Comparison of ENCODE assay signal across 31 cellular contexts in genomic region chr10:31466313-31466712, GRCh38.
"Had no signal": no experiment of that assay in that cellular context is flagged by ENCODE, and none has a peak within 500 bp of the region (broad histone marks: within the 10 kb centered on the region; RNA-seq: fewer than 3 reads in every experiment).

No MANE protein-coding gene starts in this region.

- H3K27me3 Mint-ChIP-seq: activated B cell treated with CpG ODN at 0.5 μM for 24 hours; activated CD8-positive, alpha-beta T cell treated with anti-CD3 and anti-CD28 coated beads for 36 hours; activated T-helper 17 cell treated with anti-CD3 and anti-CD28 coated beads, Interleukin-2, amount 50 U/mL, for 72 hours; memory B cell; naive thymus-derived CD8-positive, alpha-beta T cell; stimulated activated memory B cell treated with anti-CD40 and anti-IgM and Interleukin-4, amounts not matched to agents 10 μg/mL and 1 μg/mL and 100 μg/mL, for 72 hours; T-helper 17 cell had no signal

- H3K27ac Mint-ChIP-seq: activated B cell treated with CpG ODN at 0.5 μM for 24 hours; activated CD8-positive, alpha-beta T cell treated with anti-CD3 and anti-CD28 coated beads for 36 hours; activated T-helper 17 cell treated with anti-CD3 and anti-CD28 coated beads, Interleukin-2, amount 50 U/mL, for 72 hours; endodermal cell; memory B cell; naive thymus-derived CD8-positive, alpha-beta T cell; stimulated activated memory B cell treated with anti-CD40 and anti-IgM and Interleukin-4, amounts not matched to agents 10 μg/mL and 1 μg/mL and 100 μg/mL, for 72 hours; T-helper 17 cell had no signal

- H3K4me3 ChIP-seq: esophagus squamous epithelium, ovary, prostate gland, sigmoid colon, smooth muscle cell, stomach, thyroid gland, upper lobe of left lung had no signal

- H3K36me3 ChIP-seq: ovary, prostate gland had no signal

- H3K4me3 Mint-ChIP-seq: activated B cell treated with CpG ODN at 0.5 μM for 24 hours; activated CD8-positive, alpha-beta T cell treated with anti-CD3 and anti-CD28 coated beads for 36 hours; activated T-cell treated with anti-CD3 and anti-CD28 coated beads, Interleukin-2, amount 50 U/mL, for 4 hours; activated T-helper 17 cell treated with anti-CD3 and anti-CD28 coated beads, Interleukin-2, amount 50 U/mL, for 72 hours; endodermal cell; memory B cell; naive thymus-derived CD8-positive, alpha-beta T cell; stimulated activated memory B cell treated with anti-CD40 and anti-IgM and Interleukin-4, amounts not matched to agents 10 μg/mL and 1 μg/mL and 100 μg/mL, for 72 hours; T-helper 17 cell had no signal

- DNase-seq: activated B cell treated with CpG ODN at 0.5 μM for 24 hours; activated CD4-positive, alpha-beta T cell treated with anti-CD3 and anti-CD28 coated beads, Interleukin-2, amount 50 U/mL, for 1 hour; activated CD8-positive, alpha-beta T cell treated with anti-CD3 and anti-CD28 coated beads for 36 hours; activated gamma-delta T cell treated with Interleukin-2 at 50 U/mL for 16 hours; activated naive CD4-positive, alpha-beta T cell treated with anti-CD3 and anti-CD28 coated beads, Interleukin-2, amount 50 U/mL, for 16 hours; activated T-cell treated with anti-CD3 and anti-CD28 coated beads, Interleukin-2, amount 50 U/mL, for 4 hours; amygdala; caudate nucleus; endodermal cell; esophagus squamous epithelium; glutamatergic neuron; left cardiac atrium; naive thymus-derived CD8-positive, alpha-beta T cell; ovary; sigmoid colon; stimulated activated CD4-positive, alpha-beta T cell treated with anti-CD3 and anti-CD28 coated beads, Interleukin-1b, Interleukin-23, amount 100 ng/mL, for 48 hours; stimulated activated CD4-positive, alpha-beta T cell treated with anti-CD3 and anti-CD28 coated beads, Interleukin-4, amount 100 ng/mL, for 4 hours; stimulated activated CD8-positive, alpha-beta memory T cell treated with anti-CD3 and anti-CD28 coated beads, Interleukin-4, amount 100 ng/mL, for 48 hours; stomach; T-helper 17 cell; T1000; thyroid gland had no signal

- H3K27me3 ChIP-seq: esophagus squamous epithelium, ovary, sigmoid colon, stomach, thyroid gland, upper lobe of left lung had no signal

- FAIRE-seq: frontal cortex, keratinocyte had no signal

- H3K4me1 Mint-ChIP-seq: activated B cell treated with CpG ODN at 0.5 μM for 24 hours; activated T-helper 17 cell treated with anti-CD3 and anti-CD28 coated beads, Interleukin-2, amount 50 U/mL, for 72 hours; endodermal cell; memory B cell; stimulated activated memory B cell treated with anti-CD40 and anti-IgM and Interleukin-4, amounts not matched to agents 10 μg/mL and 1 μg/mL and 100 μg/mL, for 72 hours; T-helper 17 cell had no signal

- H3K9me3 ChIP-seq: ovary, thyroid gland had no signal

- H3K27ac ChIP-seq: epithelial cell of prostate, esophagus squamous epithelium, ovary, prostate gland, sigmoid colon, stomach, thyroid gland, upper lobe of left lung had no signal

- H3K4me1 ChIP-seq: esophagus squamous epithelium, prostate gland, stomach, thyroid gland, upper lobe of left lung had no signal

- ATAC-seq: activated CD8-positive, alpha-beta T cell treated with anti-CD3 and anti-CD28 coated beads for 36 hours; activated T-cell treated with anti-CD3 and anti-CD28 coated beads, Interleukin-2, amount 50 U/mL, for 4 hours; activated T-helper 17 cell treated with anti-CD3 and anti-CD28 coated beads, Interleukin-2, amount 50 U/mL, for 72 hours; left cardiac atrium; naive thymus-derived CD8-positive, alpha-beta T cell; stimulated activated memory B cell treated with anti-CD40 and anti-IgM and Interleukin-4, amounts not matched to agents 10 μg/mL and 1 μg/mL and 100 μg/mL, for 72 hours; T-helper 17 cell had no signal
